In the genomic region with DNA sequence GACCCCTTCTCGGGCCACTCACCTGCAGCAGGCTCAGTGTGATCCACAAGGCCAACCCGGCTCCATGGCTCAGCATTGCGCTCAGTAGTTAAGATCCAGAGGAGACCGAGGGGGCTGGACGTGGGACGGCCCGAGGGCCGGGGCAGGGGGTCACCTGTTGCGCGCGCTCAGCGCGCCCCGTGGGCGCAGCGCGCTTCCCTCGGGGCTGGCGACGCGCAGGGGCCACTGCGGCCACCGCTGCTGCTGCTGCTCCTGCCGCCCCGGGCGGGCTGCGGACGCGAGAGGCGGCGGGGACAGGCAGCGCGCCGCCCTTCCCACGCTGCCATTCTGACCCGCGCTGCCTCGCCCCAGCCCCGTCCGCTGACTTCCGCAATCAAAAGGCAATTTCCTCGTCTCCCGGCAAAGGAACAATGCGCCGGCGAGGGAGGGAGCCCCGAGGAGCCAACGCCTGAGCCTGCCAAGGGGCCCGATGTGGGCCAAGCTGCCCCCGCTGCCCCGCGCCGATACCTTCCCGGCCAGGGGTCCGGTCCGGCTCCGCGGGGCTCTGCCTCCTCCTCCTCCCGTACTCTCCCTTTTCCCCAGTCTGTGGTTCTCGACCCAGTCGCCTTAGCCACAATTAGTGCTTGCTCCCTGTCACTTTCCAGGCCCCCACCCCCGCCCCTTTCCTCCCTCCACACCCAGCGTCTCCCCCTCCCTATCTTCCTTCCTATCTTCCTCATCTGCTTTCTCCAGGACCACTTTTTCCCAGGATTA, we compare ENCODE assay signal across 8 cellular contexts. TPM values are rescaled to one million over a fixed set of nuclear protein-coding genes. Genes with fewer than 3 reads are reported as not detected.
A peak's percentile ranks its signal among the peaks of the same experiment; 100 is the strongest.
DNase-seq lines count a peak whose midpoint lies in the region; ATAC-seq, FAIRE-seq and TF ChIP-seq lines count a peak whose summit lies in the region.

No MANE protein-coding gene starts in this region.

- BruUV-seq in IMR-90 (replicated peaks; lab: Mats Ljungman, UMichigan): no TSS peak

- 0 out of 2 replicates have a peak overlapping the region, but pooled peaks have one; percentile 20 for H4K91ac ChIP-seq in IMR-90 (ENCODE audit: insufficient read depth, low read depth, low read length)

- peak overlapping the region; percentile 58 for H3K4me2 ChIP-seq in IMR-90 (ENCODE audit: low read depth, low read length)

- POLR2A ChIA-PET in IMR-90 (lab: Charles Lee; ENCODE audit: unreplicated experiment): no interaction called here

- H3K56ac ChIP-seq in IMR-90 (ENCODE audit: extremely low read depth, insufficient read depth, low read length): no peak overlapping the region

- H2BK20ac ChIP-seq in IMR-90 (ENCODE audit: low read depth, low read length): no peak overlapping the region

- no peak overlapping the region for H3K23ac ChIP-seq in IMR-90 (ENCODE audit: low read depth, low read length)

- H3K36me3 ChIP-seq in IMR-90 (ENCODE audit: control insufficient read depth, insufficient read depth, low read length): no peaks in the 10 kb centered on the region
- no peaks in the 10 kb centered on the region for H3K36me3 ChIP-seq in iPS DF 6.9 (ENCODE audit: control insufficient read depth, insufficient read depth, low read length)
- no peaks in the 10 kb centered on the region for H3K36me3 ChIP-seq in sigmoid colon

- ATAC-seq in IMR-90 (ENCODE audit: low read depth) (peak; percentile 68), HG03457 (IDR thresholded peaks at IDR 0.05; ENCODE audit: unreplicated experiment) (no peak)

- peak overlapping the region; percentile 94 for H2AFZ ChIP-seq in IMR-90 (replicated peaks; ENCODE audit: low read length, poor library complexity)

- no peaks in the 10 kb centered on the region for H3K9me3 ChIP-seq in IMR-90 (ENCODE audit: control insufficient read depth, insufficient read depth, low read length)
- no peaks in the 10 kb centered on the region for H3K9me3 ChIP-seq in iPS DF 6.9 (ENCODE audit: control insufficient read depth, insufficient read depth, low read length)
- H3K9me3 ChIP-seq in sigmoid colon: no peaks in the 10 kb centered on the region

- FAIRE-seq in RCC 7860 (lab: Jason Lieb, UNC): no peak

- dilution Hi-C loops in IMR-90 (cut with HindIII; ENCODE audit: low sequenced_read_pairs, unreplicated experiment): no loop called here

- no peak overlapping the region for H3K4ac ChIP-seq in IMR-90 (ENCODE audit: low read depth, low read length)

- no peak overlapping the region for H3K14ac ChIP-seq in IMR-90 (replicated peaks; ENCODE audit: low read depth, low read length)

- H3K4me3 ChIP-seq in IMR-90 (ENCODE audit: insufficient read depth, low read depth, low read length): peak overlapping the region; percentile 44
- H3K4me3 ChIP-seq in iPS DF 6.9 (ENCODE audit: low read length): peak overlapping the region; percentile 73; the same call in 1 of the 2 replicates
- H3K4me3 ChIP-seq in sigmoid colon: peak overlapping the region; percentile 22 to 48 (median 42)

- H3K79me1 ChIP-seq in IMR-90 (ENCODE audit: low read depth in 1 of 2, low read length in 2 of 2): no peaks in the 10 kb centered on the region

- no peaks in the 10 kb centered on the region for H3K9me1 ChIP-seq in IMR-90 (ENCODE audit: insufficient read depth, low read length)

- in situ Hi-C loops in IMR-90 (cut with MboI; ENCODE audit: low sequenced_read_pairs): no loop called here

- H2AK9ac ChIP-seq in IMR-90 (replicated peaks; ENCODE audit: low read depth, low read length, poor library complexity): peak overlapping the region; percentile 9

- H3K4me1 ChIP-seq in IMR-90 (ENCODE audit: control insufficient read depth, insufficient read depth, low read length) (no peaks in the 10 kb centered on the region), iPS DF 6.9 (ENCODE audit: control insufficient read depth, insufficient read depth, low read length) (no peaks in the 10 kb centered on the region), sigmoid colon (peaks cover 0 to 13% (median 6%) of the 10 kb centered on the region in 4 donors)

- H4K8ac ChIP-seq in IMR-90 (ENCODE audit: low read depth in 2 of 2, low read length in 2 of 2): peak overlapping the region in 1 of 2 experiments; percentile 60; a peak in 1 of 4 replicates

- H3K27ac ChIP-seq in IMR-90 (ENCODE audit: insufficient read depth, low read length): no peak overlapping the region
- no peak overlapping the region for H3K27ac ChIP-seq in iPS DF 6.9 (ENCODE audit: low read length)
- peak overlapping the region; percentile 35 to 50 (median 48) for H3K27ac ChIP-seq in sigmoid colon

- DNase-seq in Daoy (ENCODE audit: low read depth): peak; percentile 64
- no peak for DNase-seq in IMR-90
- peak; percentile 52 for DNase-seq in astrocyte of the hippocampus (ENCODE audit: low read depth, low spot score)
- DNase-seq in iPS DF 6.9 (ENCODE audit: low read depth, low spot score): no peak
- DNase-seq in sigmoid colon: peak; percentile 67
- no peak for DNase-seq in cortex of kidney (lab: John Stamatoyannopoulos, UW)
- no peak for DNase-seq in RCC 7860 (ENCODE audit: low spot score)

- CTCF ChIA-PET in IMR-90 (lab: Yijun Ruan, JAX): interaction anchor here (1.0 to 1.2 kb wide), 2 partner anchors 26 to 109 kb away, joined by 3 read pairs; no protein-coding TSS in a partner anchor

- no peak for TF ChIP-seq RAD21 in IMR-90 (IDR thresholded peaks at IDR 0.05; ENCODE audit: low read length)

- TF ChIP-seq CTCF in IMR-90 (conservative IDR thresholded peaks at IDR 0.05; ENCODE audit: low read depth, low read length) (no peak), sigmoid colon (IDR thresholded peaks at IDR 0.05) (no peak)

- no peak for TF ChIP-seq EP300 in sigmoid colon (IDR thresholded peaks at IDR 0.05)

- intact Hi-C loops in IMR-90 (cut with micrococcal nuclease) (no loop called here), sigmoid colon (cut with DNase I) (no loop called here)

- 7% methylated on average over 41 of the region's 63 CpGs; no CpG with 5 or more reads in 1 of the 2 experiments for WGBS in IMR-90 (ENCODE audit: extremely low coverage in 2 of 2, insufficient read length in 1 of 2), 2 experiments
- WGBS in iPS DF 6.9 (ENCODE audit: insufficient coverage, insufficient read length): no CpG with 5 or more reads among the region's 63 CpGs
- WGBS in sigmoid colon, 2 donors: 1 to 2% methylated on average over 63 of the region's 63 CpGs

- no peak overlapping the region for H3K18ac ChIP-seq in IMR-90 (ENCODE audit: low read depth, low read length)

- H2BK15ac ChIP-seq in IMR-90 (ENCODE audit: low read depth, low read length): no peak overlapping the region

- 0 out of 2 replicates have a peak overlapping the region, but pooled peaks have one; percentile 9 for H2BK120ac ChIP-seq in IMR-90 (ENCODE audit: low read depth, low read length)

- H4K20me1 ChIP-seq in IMR-90 (ENCODE audit: insufficient read depth, low read length): no peaks in the 10 kb centered on the region

- TF ChIP-seq POLR2A in IMR-90 (IDR thresholded peaks at IDR 0.05; ENCODE audit: low read depth, low read length) (no peak), sigmoid colon (IDR thresholded peaks at IDR 0.05) (no peak)

- H2AK5ac ChIP-seq in IMR-90 (ENCODE audit: low read depth, low read length): no peak overlapping the region

- no peak overlapping the region for H2BK5ac ChIP-seq in IMR-90 (ENCODE audit: low read depth, low read length, poor library complexity, severe bottlenecking)

- H3K27me3 ChIP-seq in IMR-90 (ENCODE audit: control insufficient read depth, insufficient read depth, low read length) (no peaks in the 10 kb centered on the region), iPS DF 6.9 (ENCODE audit: control insufficient read depth, insufficient read depth, low read length) (peaks cover 3% of the 10 kb centered on the region), sigmoid colon (peaks cover 0 to 41% (median 9%) of the 10 kb centered on the region in 3 donors)

- H4K5ac ChIP-seq in IMR-90 (ENCODE audit: low read depth, low read length): no peak overlapping the region

- no peak overlapping the region for H3K9ac ChIP-seq in IMR-90 (ENCODE audit: low read depth, low read length)

TF ChIP-seq in IMR-90, 13 proteins besides CTCF, POLR2A, EP300 and RAD21 (continues in another document):
- TF ChIP-seq RCOR1 (IDR thresholded peaks at IDR 0.05; ENCODE audit: insufficient replicate concordance, low read length) (no peak), CHD1 (IDR thresholded peaks at IDR 0.05; ENCODE audit: low read depth, low read length) (no peak), MAFK (IDR thresholded peaks at IDR 0.05; ENCODE audit: low read depth, low read length) (no peak), SMC3 (IDR thresholded peaks at IDR 0.05; ENCODE audit: low read depth, low read length) (no peak), BHLHE40 (IDR thresholded peaks at IDR 0.05; ENCODE audit: low read depth, low read length) (no peak), CEBPB (IDR thresholded peaks at IDR 0.05; ENCODE audit: low read depth, low read length) (no peak), NFE2L2 (IDR thresholded peaks at IDR 0.05; ENCODE audit: low read depth, low read length) (no peak), FOS (IDR thresholded peaks at IDR 0.05; ENCODE audit: low read depth, low read length) (no peak), MAZ (IDR thresholded peaks at IDR 0.05; ENCODE audit: borderline replicate concordance, low read depth, low read length) (no peak)
- TF ChIP-seq, protein P1, sequence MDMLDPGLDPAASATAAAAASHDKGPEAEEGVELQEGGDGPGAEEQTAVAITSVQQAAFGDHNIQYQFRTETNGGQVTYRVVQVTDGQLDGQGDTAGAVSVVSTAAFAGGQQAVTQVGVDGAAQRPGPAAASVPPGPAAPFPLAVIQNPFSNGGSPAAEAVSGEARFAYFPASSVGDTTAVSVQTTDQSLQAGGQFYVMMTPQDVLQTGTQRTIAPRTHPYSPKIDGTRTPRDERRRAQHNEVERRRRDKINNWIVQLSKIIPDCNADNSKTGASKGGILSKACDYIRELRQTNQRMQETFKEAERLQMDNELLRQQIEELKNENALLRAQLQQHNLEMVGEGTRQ (IDR thresholded peaks at IDR 0.05; ENCODE audit: low read depth, low read length): no peak
- TF ChIP-seq, protein P2, sequence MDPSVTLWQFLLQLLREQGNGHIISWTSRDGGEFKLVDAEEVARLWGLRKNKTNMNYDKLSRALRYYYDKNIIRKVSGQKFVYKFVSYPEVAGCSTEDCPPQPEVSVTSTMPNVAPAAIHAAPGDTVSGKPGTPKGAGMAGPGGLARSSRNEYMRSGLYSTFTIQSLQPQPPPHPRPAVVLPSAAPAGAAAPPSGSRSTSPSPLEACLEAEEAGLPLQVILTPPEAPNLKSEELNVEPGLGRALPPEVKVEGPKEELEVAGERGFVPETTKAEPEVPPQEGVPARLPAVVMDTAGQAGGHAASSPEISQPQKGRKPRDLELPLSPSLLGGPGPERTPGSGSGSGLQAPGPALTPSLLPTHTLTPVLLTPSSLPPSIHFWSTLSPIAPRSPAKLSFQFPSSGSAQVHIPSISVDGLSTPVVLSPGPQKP (IDR thresholded peaks at IDR 0.05; ENCODE audit: borderline replicate concordance, low read depth, low read length): no peak

RNA-seq across cellular contexts. Expression of a gene that starts 27.3 kb away (rescaled TPM):
- 1.6 and 1.7 TPM in 2 replicates for total RNA-seq in Daoy (2014; rRNA removed; shearing (Covaris generic))
- 5.3 and 6.5 TPM in 2 replicates for total RNA-seq in IMR-90 (2012; rRNA removed)
- polyA plus RNA-seq in IMR-90 (2012; rRNA removed): 3.7 and 4.1 TPM in 2 replicates
- polyA plus RNA-seq in IMR-90 (2012; cell fraction: cytosol; rRNA removed): 1.3 TPM in 2 replicates
- 2.0 and 6.4 TPM in 2 replicates for polyA plus RNA-seq in IMR-90 (2012; cell fraction: nucleus; rRNA removed; ENCODE audit: low replicate concordance)
- total RNA-seq in sigmoid colon: 10 to 100 TPM; 15.8 to 31.9 (median 18.7) TPM
- polyA plus RNA-seq in sigmoid colon: 1 to 10 TPM; 1.6 to 7.9 (median 1.8) TPM

Comparison
In these comparisons a context has a peak if more than half of its experiments do, and no peak if none do; other contexts are left out.
1. DNase-seq: peak in Daoy (single experiment), astrocyte of the hippocampus (single experiment) and sigmoid colon (single experiment); none in IMR-90 (single experiment), iPS DF 6.9 (single experiment), cortex of kidney (single experiment) and RCC 7860 (single experiment).
2. H3K27ac ChIP-seq: peak in sigmoid colon (4 of 4); none in IMR-90 (single experiment) and iPS DF 6.9 (single experiment).
3. Peak in every context shown above with its lines, with median percentiles within 50 percentile points of each other: H3K4me3 ChIP-seq.